10 cellular contexts compared by ENCODE assay signal in genomic region chr6:167733740-167734661, GRCh38.
DNase-seq lines count a peak whose midpoint lies in the region; ATAC-seq and TF ChIP-seq lines count a peak whose summit lies in the region.
"Had no signal": no experiment of that assay in that cellular context is flagged by ENCODE, and none has a peak within 500 bp of the region (broad histone marks: within the 10 kb centered on the region; RNA-seq: fewer than 3 reads in every experiment).

No MANE protein-coding gene starts in this region.

- H3K27me3 Mint-ChIP-seq in CD14-positive monocyte (ENCODE audit: low read depth in 3 of 3) = peaks cover 0 to 6% (median 2%) of the 10 kb centered on the region in 3 donors

- H3K18ac ChIP-seq in trophoblast cell (ENCODE audit: low read length) = no peak overlapping the region

- 6 to 14% methylated on average over 3 to 7 of the region's 16 CpGs for WGBS in gastroesophageal sphincter (ENCODE audit: low coverage in 1 of 2), 2 donors
- no CpG with 5 or more reads among the region's 16 CpGs for WGBS in trophoblast cell (ENCODE audit: extremely low coverage, insufficient coverage, insufficient read length)

- ATAC-seq in gastroesophageal sphincter = peak; percentile 83
- no peak for ATAC-seq in GM18502 (IDR thresholded peaks at IDR 0.05; ENCODE audit: poor library complexity, unreplicated experiment)

- no peaks in the 10 kb centered on the region for H3K79me1 ChIP-seq in trophoblast cell (ENCODE audit: low read length)

- in situ Hi-C loops in G401 (cut with HindIII; ENCODE audit: low sequenced_read_pairs) = no loop called here

- peak overlapping the region; percentile 8 for H2BK5ac ChIP-seq in trophoblast cell (ENCODE audit: low read depth, low read length, poor library complexity)

- peak overlapping the region in 1 of 7 donors; percentile 53 for H3K27ac Mint-ChIP-seq in CD14-positive monocyte

- no peak overlapping the region for H3K4me3 Mint-ChIP-seq in CD14-positive monocyte

- H3K4me3 ChIP-seq in gastroesophageal sphincter = no peak overlapping the region
- no peak overlapping the region for H3K4me3 ChIP-seq in trophoblast cell (ENCODE audit: low read depth, low read length)

- H2AK5ac ChIP-seq in trophoblast cell (ENCODE audit: low read length) = no peak overlapping the region

- peaks cover 3% of the 10 kb centered on the region for H3K27me3 ChIP-seq in gastroesophageal sphincter
- H3K27me3 ChIP-seq in trophoblast cell (ENCODE audit: insufficient read depth, low read length) = no peaks in the 10 kb centered on the region

- no peak overlapping the region for H2AFZ ChIP-seq in trophoblast cell (ENCODE audit: insufficient read depth, low read length, poor library complexity)

- H3K9me3 ChIP-seq in gastroesophageal sphincter = no peaks in the 10 kb centered on the region
- peaks cover 2% of the 10 kb centered on the region for H3K9me3 ChIP-seq in trophoblast cell (ENCODE audit: insufficient read depth, low read depth, low read length)

- no peak overlapping the region for H4K12ac ChIP-seq in trophoblast cell (ENCODE audit: low read depth, low read length)

- peak overlapping the region in 2 of 4 donors; percentile 40 to 61 for H3K27ac ChIP-seq in gastroesophageal sphincter
- H3K27ac ChIP-seq in trophoblast cell (ENCODE audit: low read depth, low read length) = no peak overlapping the region

- H4K8ac ChIP-seq in trophoblast cell (ENCODE audit: low read depth, low read length) = no peak overlapping the region

- no peak overlapping the region for H3K23ac ChIP-seq in trophoblast cell (ENCODE audit: low read length)

- no peak overlapping the region for H2BK120ac ChIP-seq in trophoblast cell (ENCODE audit: insufficient read depth, low read length, poor library complexity)

- no peaks in the 10 kb centered on the region for H3K36me3 Mint-ChIP-seq in CD14-positive monocyte

- H3K36me3 ChIP-seq in gastroesophageal sphincter (no peaks in the 10 kb centered on the region), trophoblast cell (ENCODE audit: control insufficient read depth in 1 of 2, insufficient read depth in 2 of 2, low read length in 2 of 2) (no peaks in the 10 kb centered on the region)

- H3K14ac ChIP-seq in trophoblast cell (ENCODE audit: low read length) = no peak overlapping the region

- H3K4ac ChIP-seq in trophoblast cell (ENCODE audit: low read depth, low read length) = no peak overlapping the region

- no peak overlapping the region for H3K4me2 ChIP-seq in trophoblast cell (ENCODE audit: low read length)

- H3K9me3 Mint-ChIP-seq in CD14-positive monocyte = peaks cover 0 to 3% (median 0%) of the 10 kb centered on the region in 7 donors

- DNase-seq in G401 (ENCODE audit: low spot score) (peak; percentile 4), RPMI7951 (ENCODE audit: low read depth) (peak; percentile 80), trophoblast cell (peak in 1 of 2 donors; percentile 2), NCI-H1048 (lab: John Stamatoyannopoulos, UW) (no peak), CD14-positive monocyte (ENCODE audit: low spot score) (no peak), LoVo (ENCODE audit: low spot score) (no peak)
- DNase-seq: activated gamma-delta T cell treated with Interleukin-2 at 50 U/mL for 16 hours, NCI-H526 treated with DMSO at 0.1 percent for 48 hours had no signal

- TF ChIP-seq POLR2A in gastroesophageal sphincter (IDR thresholded peaks at IDR 0.05) = no peak

- no peaks in the 10 kb centered on the region for H3K4me1 Mint-ChIP-seq in CD14-positive monocyte

- TF ChIP-seq CTCF in gastroesophageal sphincter (IDR thresholded peaks at IDR 0.05) = no peak
- no peak for TF ChIP-seq CTCF in CD14-positive monocyte (IDR thresholded peaks at IDR 0.05)

- H3K9ac ChIP-seq in trophoblast cell (ENCODE audit: low read length) = no peak overlapping the region

- H2BK12ac ChIP-seq in trophoblast cell (ENCODE audit: low read length) = no peak overlapping the region

- peak overlapping the region; percentile 22 for H4K91ac ChIP-seq in trophoblast cell (ENCODE audit: low read depth, low read length)

- no peak for TF ChIP-seq EP300 in gastroesophageal sphincter (IDR thresholded peaks at IDR 0.05)

- H3K79me2 ChIP-seq in trophoblast cell (ENCODE audit: control insufficient read depth, insufficient read depth, low read length, poor library complexity) = no peaks in the 10 kb centered on the region

- H3K4me1 ChIP-seq in gastroesophageal sphincter = peaks cover 0 to 18% (median 8%) of the 10 kb centered on the region in 3 donors
- peaks cover 7 to 14% of the 10 kb centered on the region in 2 experiments for H3K4me1 ChIP-seq in trophoblast cell (ENCODE audit: control insufficient read depth in 1 of 2, insufficient read depth in 2 of 2, low read length in 2 of 2)

- intact Hi-C loops in CD14-positive monocyte (cut with micrococcal nuclease) = no loop called here

Comparison
In these comparisons a context has a peak if more than half of its experiments do, and no peak if none do; other contexts are left out.
1. DNase-seq: peak in G401 (single experiment) and RPMI7951 (single experiment); none in NCI-H1048 (single experiment), CD14-positive monocyte (single experiment) and LoVo (single experiment).